ENCODE assay signal across 21 cellular contexts in genomic region chr5:72268260-72268659, GRCh38.
"Had no signal": no experiment of that assay in that cellular context is flagged by ENCODE, and none has a peak within 500 bp of the region (broad histone marks: within the 10 kb centered on the region; RNA-seq: fewer than 3 reads in every experiment).

No MANE protein-coding gene starts in this region.

- H3K27me3 Mint-ChIP-seq: naive thymus-derived CD8-positive, alpha-beta T cell; stimulated activated memory B cell treated with anti-CD40 and anti-IgM and Interleukin-4, amounts not matched to agents 10 μg/mL and 1 μg/mL and 100 μg/mL, for 72 hours; stimulated activated naive CD8-positive, alpha-beta T cell treated with anti-CD3 and anti-CD28 coated beads, Interleukin-15, amount 100 ng/mL, for 72 hours; type B pancreatic cell had no signal

- H3K9me3 Mint-ChIP-seq: naive thymus-derived CD8-positive, alpha-beta T cell; neural crest cell; stimulated activated memory B cell treated with anti-CD40 and anti-IgM and Interleukin-4, amounts not matched to agents 10 μg/mL and 1 μg/mL and 100 μg/mL, for 72 hours; stimulated activated naive CD8-positive, alpha-beta T cell treated with anti-CD3 and anti-CD28 coated beads, Interleukin-15, amount 100 ng/mL, for 72 hours; type B pancreatic cell had no signal

- H3K4me3 Mint-ChIP-seq: naive thymus-derived CD8-positive, alpha-beta T cell; nephron; neural crest cell; stimulated activated memory B cell treated with anti-CD40 and anti-IgM and Interleukin-4, amounts not matched to agents 10 μg/mL and 1 μg/mL and 100 μg/mL, for 72 hours; stimulated activated naive CD8-positive, alpha-beta T cell treated with anti-CD3 and anti-CD28 coated beads, Interleukin-15, amount 100 ng/mL, for 72 hours; type B pancreatic cell had no signal

- DNase-seq: islet precursor cell; lower lobe of right lung; mammary epithelial cell; naive thymus-derived CD8-positive, alpha-beta T cell; nucleus accumbens; pancreas; posterior cingulate gyrus; retina; right lobe of liver; stimulated activated CD4-positive, alpha-beta T cell treated with anti-CD3 and anti-CD28 coated beads, Interleukin-1b, Interleukin-23, amount 100 ng/mL, for 48 hours; stimulated activated CD4-positive, alpha-beta T cell treated with anti-CD3 and anti-CD28 coated beads, Interleukin-2, amount 100 ng/mL, for 48 hours; stimulated activated CD4-positive, alpha-beta T cell treated with anti-CD3 and anti-CD28 coated beads, Interleukin-4, amount 100 ng/mL, for 4 hours; stimulated activated CD8-positive, alpha-beta memory T cell treated with anti-CD3 and anti-CD28 coated beads, Interleukin-4, amount 100 ng/mL, for 48 hours; stimulated activated naive CD4-positive, alpha-beta T cell treated with Interleukin-2 at 50 U/mL for 16 hours; stimulated activated naive CD8-positive, alpha-beta T cell treated with anti-CD3 and anti-CD28 coated beads, Interleukin-15, amount 100 ng/mL, for 72 hours; substantia nigra; uterus had no signal

- H3K27ac Mint-ChIP-seq: stimulated activated memory B cell treated with anti-CD40 and anti-IgM and Interleukin-4, amounts not matched to agents 10 μg/mL and 1 μg/mL and 100 μg/mL, for 72 hours; stimulated activated naive CD8-positive, alpha-beta T cell treated with anti-CD3 and anti-CD28 coated beads, Interleukin-15, amount 100 ng/mL, for 72 hours; type B pancreatic cell had no signal

- H3K4me1 Mint-ChIP-seq: neural crest cell had no signal

- ATAC-seq: lower lobe of right lung; naive thymus-derived CD8-positive, alpha-beta T cell; right lobe of liver; stimulated activated memory B cell treated with anti-CD40 and anti-IgM and Interleukin-4, amounts not matched to agents 10 μg/mL and 1 μg/mL and 100 μg/mL, for 72 hours; stimulated activated naive CD8-positive, alpha-beta T cell treated with anti-CD3 and anti-CD28 coated beads, Interleukin-15, amount 100 ng/mL, for 72 hours had no signal
